In the genomic region with DNA sequence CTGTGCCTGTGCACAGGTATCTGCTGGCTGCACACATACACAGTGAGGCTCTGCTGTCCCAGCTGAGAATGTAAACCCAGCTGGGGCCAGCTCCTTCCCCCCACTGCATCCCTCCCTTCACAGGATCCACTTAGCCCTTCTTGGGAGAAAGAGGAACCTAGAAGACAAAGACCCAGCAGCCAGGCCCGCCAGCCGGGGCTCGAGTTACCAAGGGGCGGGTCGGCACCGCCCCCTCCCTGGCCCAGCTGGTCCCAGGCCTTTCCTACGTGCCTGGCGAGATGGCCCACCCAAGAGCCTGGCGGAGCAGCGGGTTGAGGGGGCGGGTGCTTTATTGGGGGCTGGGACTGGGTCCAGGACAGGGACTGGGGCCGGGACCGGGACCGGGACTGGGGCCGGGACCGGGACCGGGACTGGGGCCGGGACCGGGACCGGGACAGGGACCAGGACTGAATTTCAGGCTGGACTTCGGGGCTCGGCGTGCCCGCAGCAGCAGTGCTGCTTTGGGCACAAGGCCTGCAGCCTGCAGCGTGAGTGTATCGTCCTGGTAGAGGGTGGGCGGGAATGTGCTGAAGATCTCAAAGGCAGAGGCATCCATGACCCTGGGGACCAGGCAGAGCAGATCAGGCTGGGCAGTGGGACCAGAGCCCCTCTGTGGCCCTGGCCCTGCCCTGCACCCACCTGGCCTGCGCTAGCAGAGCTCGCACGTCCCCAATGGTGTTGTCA, we compare ENCODE assay signal across 9 cellular contexts. TPM values are rescaled to one million over a fixed set of nuclear protein-coding genes. Genes with fewer than 3 reads are reported as not detected.
DNase-seq lines count a peak whose midpoint lies in the region; ATAC-seq and TF ChIP-seq lines count a peak whose summit lies in the region.
"Had no signal": no experiment of that assay in that cellular context is flagged by ENCODE, and none has a peak within 500 bp of the region (broad histone marks: within the 10 kb centered on the region; RNA-seq: fewer than 3 reads in every experiment).

No MANE protein-coding gene starts in this region.

- H3K27me3 Mint-ChIP-seq in dendritic cell treated with granulocyte-macrophage colony-stimulating factor and Interleukin-4, amounts not matched to agents 40 ng/mL and 50 ng/mL, for 4 days: no peaks in the 10 kb centered on the region
- peaks cover 7% of the 10 kb centered on the region for H3K27me3 Mint-ChIP-seq in neural progenitor cell (ENCODE audit: insufficient read depth, low read depth)

- H3K36me3 ChIP-seq in neural progenitor cell: no peaks in the 10 kb centered on the region

- peaks cover 43% of the 10 kb centered on the region for H3F3A ChIP-seq in neural progenitor cell (ENCODE audit: low read depth)

- peaks cover 82% of the 10 kb centered on the region for H3K36me3 Mint-ChIP-seq in dendritic cell treated with granulocyte-macrophage colony-stimulating factor and Interleukin-4, amounts not matched to agents 40 ng/mL and 50 ng/mL, for 4 days (ENCODE audit: low read depth)
- peaks cover 12% of the 10 kb centered on the region for H3K36me3 Mint-ChIP-seq in neural progenitor cell

- H3K9me3 Mint-ChIP-seq in dendritic cell treated with granulocyte-macrophage colony-stimulating factor and Interleukin-4, amounts not matched to agents 40 ng/mL and 50 ng/mL, for 4 days: no peaks in the 10 kb centered on the region
- no peaks in the 10 kb centered on the region for H3K9me3 Mint-ChIP-seq in neural progenitor cell

- peaks cover 11% of the 10 kb centered on the region for H4K20me1 ChIP-seq in neural progenitor cell (ENCODE audit: low read depth)

- peaks cover 91% of the 10 kb centered on the region for H3K4me1 Mint-ChIP-seq in dendritic cell treated with granulocyte-macrophage colony-stimulating factor and Interleukin-4, amounts not matched to agents 40 ng/mL and 50 ng/mL, for 4 days (ENCODE audit: low read depth)
- H3K4me1 Mint-ChIP-seq in neural progenitor cell: peaks cover 53% of the 10 kb centered on the region

- TF ChIP-seq CTCF in neural progenitor cell (IDR thresholded peaks at IDR 0.05) (no peak), GM10248 (IDR thresholded peaks at IDR 0.05; ENCODE audit: control extremely low read depth, extremely low read depth, low read depth, missing control alignments) (no peak)

- H2AFZ ChIP-seq in neural progenitor cell (replicated peaks): no peak overlapping the region

- no peaks in the 10 kb centered on the region for H3K9me3 ChIP-seq in neural progenitor cell (ENCODE audit: low read depth)

- CTCF ChIA-PET in GM10248 (lab: Yijun Ruan, JAX): interaction anchor here (1.5 to 21.9 kb wide), 3 partner anchors 33 to 84 kb away, joined by 3 to 690 read pairs (median 3); partner anchors contain the start of genes CD52, CEP85 and UBXN11

- DNase-seq in CMK (ENCODE audit: low read depth) (peak; percentile 37), NCI-H2227 treated with DMSO at 0.1 percent for 48 hours (lab: John Stamatoyannopoulos, UW) (peak; percentile 68), neural progenitor cell (ENCODE audit: low spot score) (peak; percentile 97), epidermal melanocyte (ENCODE audit: insufficient read length, low spot score) (no peak), GM10248 (ENCODE audit: extremely low spot score) (no peak), HK-2 (ENCODE audit: unreplicated experiment) (no peak)

- no peaks in the 10 kb centered on the region for H3K27me3 ChIP-seq in neural progenitor cell

- H3K27ac ChIP-seq in neural progenitor cell: peak overlapping the region; percentile 31

- H3K4me3 ChIP-seq in neural progenitor cell: peak overlapping the region; percentile 76

- peak overlapping the region; percentile 88 for H3K4me2 ChIP-seq in neural progenitor cell

- H3K4me1 ChIP-seq in neural progenitor cell: peaks cover 24% of the 10 kb centered on the region

- H3K27ac Mint-ChIP-seq in dendritic cell treated with granulocyte-macrophage colony-stimulating factor and Interleukin-4, amounts not matched to agents 40 ng/mL and 50 ng/mL, for 4 days: peak overlapping the region; percentile 94
- H3K27ac Mint-ChIP-seq in neural progenitor cell: peak overlapping the region; percentile 84

- ATAC-seq in GM21526 (IDR thresholded peaks at IDR 0.05; ENCODE audit: low FRiP score, unreplicated experiment): no peak

- POLR2A ChIA-PET in GM10248 (lab: Yijun Ruan, JAX): interaction anchor here (0.6 kb wide), 1 partner anchor 36 kb away, joined by 3 read pairs; no protein-coding TSS in a partner anchor

- peak overlapping the region; percentile 86 for H3K4me3 Mint-ChIP-seq in dendritic cell treated with granulocyte-macrophage colony-stimulating factor and Interleukin-4, amounts not matched to agents 40 ng/mL and 50 ng/mL, for 4 days
- H3K4me3 Mint-ChIP-seq in neural progenitor cell: peak overlapping the region; percentile 80

- intact Hi-C loops in dendritic cell treated with granulocyte-macrophage colony-stimulating factor and Interleukin-4, amounts not matched to agents 40 ng/mL and 50 ng/mL, for 4 days (cut with micrococcal nuclease): no loop called here

- no peak overlapping the region for H3K9ac ChIP-seq in neural progenitor cell

- H3K79me2 ChIP-seq in neural progenitor cell (ENCODE audit: low read depth): peaks cover 23% of the 10 kb centered on the region

RNA-seq across cellular contexts. Expression of gene SH3BGRL3, which starts 2.2 kb away (rescaled TPM):
- total RNA-seq in neural progenitor cell (ENCODE audit: low replicate concordance): 15.6 and 41.9 TPM in 2 replicates

RNA-seq across cellular contexts. Expression of gene UBXN11, which starts 24.3 kb away (rescaled TPM):
- total RNA-seq in neural progenitor cell (ENCODE audit: low replicate concordance): 5.9 and 10.2 TPM in 2 replicates

RNA-seq across cellular contexts. Expression of gene CD52, which starts 35.6 kb away (rescaled TPM):
- total RNA-seq in neural progenitor cell (ENCODE audit: low replicate concordance): 2.5 and 7.3 TPM in 2 replicates
- total RNA-seq: endothelial cell of umbilical vein had no signal

RNA-seq across cellular contexts. Expression of gene CEP85, which starts 48.1 kb away (rescaled TPM):
- 41.4 and 54.1 TPM in 2 replicates for total RNA-seq in neural progenitor cell (ENCODE audit: low replicate concordance)

Comparison
In these comparisons a context has a peak if more than half of its experiments do, and no peak if none do; other contexts are left out.
1. DNase-seq: peak in CMK (single experiment), NCI-H2227 treated with DMSO at 0.1 percent for 48 hours (single experiment) and neural progenitor cell (single experiment); none in epidermal melanocyte (single experiment), GM10248 (single experiment) and HK-2 (single experiment).